ENCODE assay signal across 16 cellular contexts in genomic region chr13:32334676-32335075, GRCh38. TPM values are rescaled to one million over a fixed set of nuclear protein-coding genes. Genes with fewer than 3 reads are reported as not detected.
"Had no signal": no experiment of that assay in that cellular context is flagged by ENCODE, and none has a peak within 500 bp of the region (broad histone marks: within the 10 kb centered on the region; RNA-seq: fewer than 3 reads in every experiment).

No MANE protein-coding gene starts in this region.

- ATAC-seq: left colon, mucosa of descending colon, natural killer cell had no signal

- H3K4me1 ChIP-seq: prostate gland, sigmoid colon had no signal

- DNase-seq: activated CD4-positive, alpha-beta T cell treated with anti-CD3 and anti-CD28 coated beads, Interleukin-2, amount 50 U/mL, for 4 hours; activated CD4-positive, CD25-positive, alpha-beta regulatory T cell treated with anti-CD3 and anti-CD28 coated beads, Interleukin-2, amount 50 U/mL, for 72 hours; activated naive CD4-positive, alpha-beta T cell; activated T-cell treated with anti-CD3 and anti-CD28 coated beads, Interleukin-2, amount 50 U/mL, for 48 hours; left colon; mucosa of descending colon; natural killer cell; occipital lobe; sigmoid colon; stimulated activated CD4-positive, alpha-beta T cell treated with anti-CD3 and anti-CD28 coated beads, Interleukin-2, amount 100 ng/mL, for 24 hours; stimulated activated naive CD4-positive, alpha-beta T cell treated with Interleukin-2 at 50 U/mL for 16 hours had no signal

- H3K4me3 Mint-ChIP-seq: natural killer cell; T-helper 2 cell treated with Interferon-gamma antibody and Interleukin-4, amounts not matched to agents 5 μg/mL and 100 μg/mL, for 36 hours had no signal

- H3K27ac ChIP-seq: prostate gland, sigmoid colon had no signal

- H3K4me3 ChIP-seq: lung, mucosa of descending colon, prostate gland, sigmoid colon had no signal

- H3K36me3 ChIP-seq: prostate gland, sigmoid colon had no signal

- H3K4me1 Mint-ChIP-seq: natural killer cell had no signal

- H3K27ac Mint-ChIP-seq: natural killer cell; T-helper 2 cell treated with Interferon-gamma antibody and Interleukin-4, amounts not matched to agents 5 μg/mL and 100 μg/mL, for 36 hours had no signal

- H3K36me3 Mint-ChIP-seq: natural killer cell had no signal

- H3K9me3 ChIP-seq: mucosa of descending colon, prostate gland, sigmoid colon had no signal

- H3K9me3 Mint-ChIP-seq: natural killer cell had no signal

- H3K27me3 ChIP-seq: sigmoid colon had no signal

RNA-seq across cellular contexts. Expression of gene ZAR1L, which starts 19.5 kb away (rescaled TPM):
- total RNA-seq: cardiac septum, endothelial cell of umbilical vein, left colon, lung, mucosa of descending colon, occipital lobe, prostate gland, sigmoid colon had no signal
- polyA plus RNA-seq: endothelial cell of umbilical vein, lung, sigmoid colon had no signal
